In genomic region chr5:159106569-159107282, GRCh38 we compare ENCODE assay signal across 8 cellular contexts. TPM values are rescaled to one million over a fixed set of nuclear protein-coding genes. Genes with fewer than 3 reads are reported as not detected.
A peak's percentile ranks its signal among the peaks of the same experiment; 100 is the strongest.
DNase-seq lines count a peak whose midpoint lies in the region; ATAC-seq, FAIRE-seq and TF ChIP-seq lines count a peak whose summit lies in the region.

No MANE protein-coding gene starts in this region.

- 4 to 5% methylated on average over 38 to 39 of the region's 39 CpGs for WGBS in pancreas, 2 donors
- WGBS in upper lobe of left lung, 2 donors: 6 to 7% methylated on average over 39 of the region's 39 CpGs

- ATAC-seq in GM19397 (IDR thresholded peaks at IDR 0.05; ENCODE audit: unreplicated experiment) (peak; percentile 54), HG03571 (IDR thresholded peaks at IDR 0.05; ENCODE audit: unreplicated experiment) (peak; percentile 57), pancreas (peak; percentile 82 to 93 (median 92)), upper lobe of left lung (ENCODE audit: low FRiP score in 2 of 2) (peak; percentile 73 to 93)

- FAIRE-seq in pancreas (lab: Jason Lieb, UNC): no peak

- peak; percentile 46 for DNase-seq in COLO668 (lab: John Stamatoyannopoulos, UW; ENCODE audit: unreplicated experiment)
- peak; percentile 66 for DNase-seq in RPMI8226
- DNase-seq in activated gamma-delta T cell treated with anti-CD3 and anti-CD28 coated beads, Interleukin-2, amount 50 U/mL, for 16 hours (ENCODE audit: low read depth): peak; percentile 51
- DNase-seq in globus pallidus (ENCODE audit: low spot score): peak; percentile 55
- peak; percentile 44 to 87 (median 64) for DNase-seq in pancreas
- DNase-seq in upper lobe of left lung: peak; percentile 62 to 81

- TF ChIP-seq POLR2A in upper lobe of left lung (IDR thresholded peaks at IDR 0.05): no peak

- H3K9me3 ChIP-seq in pancreas: no peaks in the 10 kb centered on the region
- no peaks in the 10 kb centered on the region for H3K9me3 ChIP-seq in upper lobe of left lung

- H3K27me3 ChIP-seq in pancreas (peaks cover 0 to 6% (median 0%) of the 10 kb centered on the region in 4 donors), upper lobe of left lung (peaks cover 0 to 31% (median 7%) of the 10 kb centered on the region in 4 donors)

- intact Hi-C loops in pancreas (cut with DNase I): loop anchor here (5.0 to 10.0 kb wide), 5 partner anchors 409 to 1032 kb away; no protein-coding TSS in a partner anchor

- H3K4me1 ChIP-seq in pancreas (no peaks in the 10 kb centered on the region), upper lobe of left lung (peaks cover 8 to 30% (median 12%) of the 10 kb centered on the region in 4 donors)

- TF ChIP-seq CTCF in pancreas (IDR thresholded peaks at IDR 0.05) (peak; percentile 64 to 88 (median 86)), upper lobe of left lung (IDR thresholded peaks at IDR 0.05) (peak; percentile 67 to 87 (median 73))

- no peak for TF ChIP-seq EP300 in upper lobe of left lung (IDR thresholded peaks at IDR 0.05)

- H3K36me3 ChIP-seq in pancreas: no peaks in the 10 kb centered on the region
- H3K36me3 ChIP-seq in upper lobe of left lung: no peaks in the 10 kb centered on the region

- no peak overlapping the region for H3K27ac ChIP-seq in pancreas
- no peak overlapping the region for H3K27ac ChIP-seq in upper lobe of left lung

- H3K4me3 ChIP-seq in pancreas (peak overlapping the region in 1 of 4 donors; percentile 21), upper lobe of left lung (peak overlapping the region in 2 of 4 donors; percentile 31 to 36)

RNA-seq across cellular contexts. Expression of gene EBF1, which starts 7.0 kb away (rescaled TPM):
- total RNA-seq in pancreas: 1 to 10 TPM; 1.3 to 6.1 (median 2.9) TPM
- 1 to 10 TPM; 1.5 to 2.6 TPM for polyA plus RNA-seq in pancreas
- total RNA-seq in upper lobe of left lung: 10 to 100 TPM in 1 of 6 donors, 1 to 10 TPM in 5; 3.2 to 13.6 (median 5.3) TPM
